23 cellular contexts compared by ENCODE assay signal in the genomic region with DNA sequence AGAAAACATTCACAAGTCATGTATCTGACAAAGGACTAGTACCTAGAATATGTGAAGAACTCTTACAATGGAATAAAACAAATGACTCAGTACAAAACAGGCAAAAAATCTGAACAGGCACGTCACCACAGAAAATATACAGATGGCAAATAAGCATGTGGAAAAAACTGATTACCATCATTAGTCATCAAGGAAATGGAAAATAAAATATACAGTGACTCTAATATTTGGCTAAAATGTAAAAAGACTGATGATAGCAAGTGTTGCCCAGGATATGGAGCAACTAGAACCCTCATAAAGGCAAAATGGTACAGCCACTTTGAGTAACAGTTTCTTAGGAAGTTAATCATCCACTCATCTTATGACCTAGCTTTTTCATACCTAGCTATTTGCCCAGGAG.
DNase-seq lines count a peak whose midpoint lies in the region; ATAC-seq, FAIRE-seq and TF ChIP-seq lines count a peak whose summit lies in the region.
"Had no signal": no experiment of that assay in that cellular context is flagged by ENCODE, and none has a peak within 500 bp of the region (broad histone marks: within the 10 kb centered on the region; RNA-seq: fewer than 3 reads in every experiment).

No MANE protein-coding gene starts in this region.

- H3K36me3 ChIP-seq in mammary epithelial cell (ENCODE audit: insufficient read depth, low read length): no peaks in the 10 kb centered on the region
- no peaks in the 10 kb centered on the region for H3K36me3 ChIP-seq in breast epithelium
- no peaks in the 10 kb centered on the region for H3K36me3 ChIP-seq in fibroblast of lung (ENCODE audit: control insufficient read depth, insufficient read depth, low read length)
- no peaks in the 10 kb centered on the region for H3K36me3 ChIP-seq in HAP-1 (replicated peaks)
- H3K36me3 ChIP-seq in pancreas: no peaks in the 10 kb centered on the region
- H3K36me3 ChIP-seq: neural progenitor cell, transverse colon had no signal

- CTCF ChIA-PET in mammary epithelial cell (lab: Charles Lee; ENCODE audit: low non-redundant PET): no interaction called here

- in situ Hi-C loops in mammary epithelial cell (cut with MboI; ENCODE audit: low sequenced_read_pairs in 2 of 2) (no loop called here), HAP-1 (cut with MboI; ENCODE audit: low sequenced_read_pairs) (no loop called here)

- no peak for TF ChIP-seq CTCF in mammary epithelial cell (conservative IDR thresholded peaks at IDR 0.05 in 1 of 2, IDR thresholded peaks at IDR 0.05 in 1 of 2; ENCODE audit: extremely low read depth in 1 of 2, insufficient read depth in 1 of 2, low read depth in 1 of 2, low read length in 2 of 2)
- TF ChIP-seq CTCF in breast epithelium (IDR thresholded peaks at IDR 0.05): no peak
- TF ChIP-seq CTCF in fibroblast of lung (conservative IDR thresholded peaks at IDR 0.05 in 1 of 2, IDR thresholded peaks at IDR 0.05 in 1 of 2; ENCODE audit: low read depth in 1 of 2, low read length in 2 of 2): no peak
- TF ChIP-seq CTCF in pancreas (IDR thresholded peaks at IDR 0.05): no peak

- no peaks in the 10 kb centered on the region for H3K36me3 Mint-ChIP-seq in activated T-helper 17 cell treated with anti-CD3 and anti-CD28 coated beads, Interleukin-2, amount 50 U/mL, for 72 hours (ENCODE audit: low read depth)
- H3K36me3 Mint-ChIP-seq: CD8-positive, alpha-beta memory T cell had no signal

- no peaks in the 10 kb centered on the region for H3K9me3 Mint-ChIP-seq in activated T-helper 17 cell treated with anti-CD3 and anti-CD28 coated beads, Interleukin-2, amount 50 U/mL, for 72 hours
- H3K9me3 Mint-ChIP-seq: activated naive CD8-positive, alpha-beta T cell treated with anti-CD3 and anti-CD28 coated beads, Interleukin-2, amount 50 U/mL, for 24 hours; activated T-helper 1 cell treated with anti-CD3 and anti-CD28 coated beads, Interleukin-12 subunit alpha, Interleukin-12 subunit beta, Interleukin-2, Interleukin-4 antibody, amounts not matched to agents 30 ng/mL and 10 ng/mL and 1 ng/mL, durations not matched to agents 14 hours and 24 hours and 36 hours; CD8-positive, alpha-beta memory T cell; central memory CD8-positive, alpha-beta T cell; effector memory CD8-positive, alpha-beta T cell had no signal

- H3K79me2 ChIP-seq in mammary epithelial cell (ENCODE audit: insufficient read depth, low read length) (no peaks in the 10 kb centered on the region), fibroblast of lung (ENCODE audit: control insufficient read depth, insufficient read depth, low read length) (no peaks in the 10 kb centered on the region)

- H4K20me1 ChIP-seq in mammary epithelial cell (ENCODE audit: insufficient read depth, low read length) (no peaks in the 10 kb centered on the region), fibroblast of lung (ENCODE audit: control insufficient read depth, extremely low read depth, insufficient read depth, low read length) (no peaks in the 10 kb centered on the region)

- BruUV-seq in mammary epithelial cell (replicated peaks; lab: Mats Ljungman, UMichigan): no TSS peak

- H3K9me3 ChIP-seq in mammary epithelial cell (replicated peaks; ENCODE audit: insufficient read depth, low read length): no peaks in the 10 kb centered on the region
- no peaks in the 10 kb centered on the region for H3K9me3 ChIP-seq in breast epithelium
- H3K9me3 ChIP-seq in fibroblast of lung (ENCODE audit: control insufficient read depth, insufficient read depth, low read depth, low read length): no peaks in the 10 kb centered on the region
- no peaks in the 10 kb centered on the region for H3K9me3 ChIP-seq in HAP-1
- H3K9me3 ChIP-seq in pancreas: no peaks in the 10 kb centered on the region
- H3K9me3 ChIP-seq: transverse colon had no signal

- H3K4me3 ChIP-seq in mammary epithelial cell (replicated peaks in 1 of 3; ENCODE audit: insufficient read depth in 1 of 3, low read depth in 2 of 3, low read length in 3 of 3) (no peak overlapping the region), breast epithelium (no peak overlapping the region), fibroblast of lung (replicated peaks in 1 of 4; ENCODE audit: control extremely low read depth in 1 of 4, insufficient read depth in 1 of 4, low read depth in 3 of 4, low read length in 4 of 4) (no peak overlapping the region), HAP-1 (no peak overlapping the region), pancreas (no peak overlapping the region)
- H3K4me3 ChIP-seq: neural progenitor cell, SK-N-MC, transverse colon had no signal

- H3K4me3 Mint-ChIP-seq in activated T-helper 17 cell treated with anti-CD3 and anti-CD28 coated beads, Interleukin-2, amount 50 U/mL, for 72 hours: no peak overlapping the region
- H3K4me3 Mint-ChIP-seq: activated naive CD8-positive, alpha-beta T cell treated with anti-CD3 and anti-CD28 coated beads, Interleukin-2, amount 50 U/mL, for 24 hours; activated T-helper 1 cell treated with anti-CD3 and anti-CD28 coated beads, Interleukin-12 subunit alpha, Interleukin-12 subunit beta, Interleukin-2, Interleukin-4 antibody, amounts not matched to agents 30 ng/mL and 10 ng/mL and 1 ng/mL, durations not matched to agents 14 hours and 24 hours and 36 hours; CD8-positive, alpha-beta memory T cell; central memory CD8-positive, alpha-beta T cell; effector memory CD8-positive, alpha-beta T cell; neural progenitor cell had no signal

- dilution Hi-C loops in mammary epithelial cell (cut with HindIII; ENCODE audit: low sequenced_read_pairs): no loop called here

- no peak for TF ChIP-seq POLR2A in breast epithelium (IDR thresholded peaks at IDR 0.05)

- DNase-seq in mammary epithelial cell (peak; percentile 85), breast epithelium (ENCODE audit: low spot score in 2 of 2) (no peak), fibroblast of lung (ENCODE audit: low read depth in 2 of 2) (peak; percentile 34 to 82), HAP-1 (ENCODE audit: low spot score in 2 of 2) (no peak), pancreas (no peak)
- no peak for DNase-seq in activated effector memory CD4-positive, alpha-beta T cell treated with Interleukin-2 at 50 U/mL for 16 hours
- DNase-seq: ACHN; activated CD8-positive, alpha-beta memory T cell treated with anti-CD3 and anti-CD28 coated beads for 24 hours; activated naive CD8-positive, alpha-beta T cell treated with anti-CD3 and anti-CD28 coated beads, Interleukin-2, amount 50 U/mL, for 24 hours; CD8-positive, alpha-beta memory T cell; effector memory CD8-positive, alpha-beta T cell; NCI-H1436; NCI-H2171 treated with DMSO at 0.1 percent for 48 hours; NCI-H774; stimulated activated naive CD4-positive, alpha-beta T cell; transverse colon had no signal

- H2AFZ ChIP-seq in mammary epithelial cell (ENCODE audit: low read depth, low read length) (no peak overlapping the region), fibroblast of lung (ENCODE audit: low read length) (no peak overlapping the region)
- H2AFZ ChIP-seq: neural progenitor cell had no signal

- WGBS in mammary epithelial cell (ENCODE audit: low coverage, missing lambda C conversion rate): 14% methylated on average over 1 of the region's 1 CpG
- 25 to 32% methylated on average over 1 of the region's 1 CpG for WGBS in pancreas, 2 donors

- H3K27ac Mint-ChIP-seq in activated T-helper 17 cell treated with anti-CD3 and anti-CD28 coated beads, Interleukin-2, amount 50 U/mL, for 72 hours: peak overlapping the region; percentile 29
- H3K27ac Mint-ChIP-seq: activated naive CD8-positive, alpha-beta T cell treated with anti-CD3 and anti-CD28 coated beads, Interleukin-2, amount 50 U/mL, for 24 hours; activated T-helper 1 cell treated with anti-CD3 and anti-CD28 coated beads, Interleukin-12 subunit alpha, Interleukin-12 subunit beta, Interleukin-2, Interleukin-4 antibody, amounts not matched to agents 30 ng/mL and 10 ng/mL and 1 ng/mL, durations not matched to agents 14 hours and 24 hours and 36 hours; CD8-positive, alpha-beta memory T cell; effector memory CD8-positive, alpha-beta T cell; neural progenitor cell had no signal

- H3K27me3 ChIP-seq in mammary epithelial cell (ENCODE audit: insufficient read depth, low read length) (no peaks in the 10 kb centered on the region), breast epithelium (no peaks in the 10 kb centered on the region), fibroblast of lung (ENCODE audit: control insufficient read depth, insufficient read depth, low read length) (no peaks in the 10 kb centered on the region), HAP-1 (ENCODE audit: low read depth) (no peaks in the 10 kb centered on the region), pancreas (no peaks in the 10 kb centered on the region)
- H3K27me3 ChIP-seq: neural progenitor cell, transverse colon had no signal

- FAIRE-seq in pancreas (lab: Jason Lieb, UNC): no peak

- no peak overlapping the region for H3K4me2 ChIP-seq in mammary epithelial cell (ENCODE audit: insufficient read depth, low read depth, low read length)
- H3K4me2 ChIP-seq in fibroblast of lung (ENCODE audit: extremely low read depth, insufficient read depth, low read length): no peak overlapping the region
- H3K4me2 ChIP-seq: neural progenitor cell had no signal

- intact Hi-C loops in mammary epithelial cell (cut with micrococcal nuclease) (no loop called here), breast epithelium (cut with DNase I; ENCODE audit: low total_unique reads) (no loop called here), pancreas (cut with DNase I) (no loop called here)

- peaks cover 19% of the 10 kb centered on the region for H3K4me1 ChIP-seq in mammary epithelial cell (ENCODE audit: insufficient read depth, low read length)
- no peaks in the 10 kb centered on the region for H3K4me1 ChIP-seq in breast epithelium
- H3K4me1 ChIP-seq in fibroblast of lung (ENCODE audit: control insufficient read depth, extremely low read depth, insufficient read depth, low read length): peaks cover 2% of the 10 kb centered on the region
- H3K4me1 ChIP-seq in HAP-1: peaks cover 8% of the 10 kb centered on the region
- no peaks in the 10 kb centered on the region for H3K4me1 ChIP-seq in pancreas
- H3K4me1 ChIP-seq: neural progenitor cell had no signal

- H3K27ac ChIP-seq in mammary epithelial cell (ENCODE audit: insufficient read depth, low read depth, low read length): peak overlapping the region; percentile 21
- H3K27ac ChIP-seq in breast epithelium: no peak overlapping the region
- H3K27ac ChIP-seq in fibroblast of lung (ENCODE audit: insufficient read depth, low read length): no peak overlapping the region
- no peak overlapping the region for H3K27ac ChIP-seq in pancreas
- H3K27ac ChIP-seq: neural progenitor cell, SK-N-MC, transverse colon had no signal

- H3K4me1 Mint-ChIP-seq in activated T-helper 17 cell treated with anti-CD3 and anti-CD28 coated beads, Interleukin-2, amount 50 U/mL, for 72 hours: no peaks in the 10 kb centered on the region
- H3K4me1 Mint-ChIP-seq: activated naive CD8-positive, alpha-beta T cell treated with anti-CD3 and anti-CD28 coated beads, Interleukin-2, amount 50 U/mL, for 24 hours; CD8-positive, alpha-beta memory T cell; central memory CD8-positive, alpha-beta T cell had no signal

- ATAC-seq in activated T-helper 17 cell treated with anti-CD3 and anti-CD28 coated beads, Interleukin-2, amount 50 U/mL, for 72 hours (replicated peaks): peak; percentile 64
- ATAC-seq in HG03520 (IDR thresholded peaks at IDR 0.05; ENCODE audit: unreplicated experiment): no peak
- ATAC-seq in pancreas: no peak
- ATAC-seq: activated naive CD8-positive, alpha-beta T cell treated with anti-CD3 and anti-CD28 coated beads, Interleukin-2, amount 50 U/mL, for 24 hours; effector memory CD8-positive, alpha-beta T cell; Panc1 had no signal

- H3K9ac ChIP-seq in mammary epithelial cell (ENCODE audit: insufficient read depth, low read length) (no peak overlapping the region), fibroblast of lung (ENCODE audit: insufficient read depth, low read length) (no peak overlapping the region)
- H3K9ac ChIP-seq: neural progenitor cell had no signal

- H3K27me3 Mint-ChIP-seq in activated T-helper 17 cell treated with anti-CD3 and anti-CD28 coated beads, Interleukin-2, amount 50 U/mL, for 72 hours: peaks cover 23% of the 10 kb centered on the region

Comparison
In these comparisons a context has a peak if more than half of its experiments do, and no peak if none do; other contexts are left out.
1. DNase-seq: peak in mammary epithelial cell (single experiment) and fibroblast of lung (2 of 2); none in breast epithelium (0 of 2), activated effector memory CD4-positive, alpha-beta T cell treated with Interleukin-2 at 50 U/mL for 16 hours (single experiment), HAP-1 (0 of 2) and pancreas (0 of 6).